In genomic region chr1:1471389-1472045, GRCh38 we compare ENCODE assay signal across 9 cellular contexts. TPM values are rescaled to one million over a fixed set of nuclear protein-coding genes. Genes with fewer than 3 reads are reported as not detected.
DNase-seq lines count a peak whose midpoint lies in the region; ATAC-seq, FAIRE-seq and TF ChIP-seq lines count a peak whose summit lies in the region.
"Had no signal": no experiment of that assay in that cellular context is flagged by ENCODE, and none has a peak within 500 bp of the region (broad histone marks: within the 10 kb centered on the region; RNA-seq: fewer than 3 reads in every experiment).

TSS of gene ATAD3B (plus strand) at chr1:1471765. CDS start at chr1:1471885, 120 bp downstream.

- peak; percentile 79 for ATAC-seq in HG03457 (IDR thresholded peaks at IDR 0.05; ENCODE audit: unreplicated experiment)

- peak; percentile 81 for FAIRE-seq in GM19239 (lab: Jason Lieb, UNC)
- FAIRE-seq: endometrium had no signal

- peak within 1 kb of the TSS; percentile 96 for H3K4me3 ChIP-seq in BE2C (ENCODE audit: low read depth, low read length)

- H3K27ac ChIP-seq in cingulate gyrus (ENCODE audit: low read depth, low read length), result peak within 1 kb of the TSS; percentile 84

- peaks cover 17% of the 10 kb centered on the region for H3K36me3 ChIP-seq in BE2C

- TF ChIP-seq CTCF in BE2C (IDR thresholded peaks at IDR 0.05; ENCODE audit: low read depth, low read length), result no peak

- H3K27me3 ChIP-seq in BE2C, result no peaks in the 10 kb centered on the region

- H3K4me1 ChIP-seq in BE2C, result peaks cover 4% of the 10 kb centered on the region

- no peaks in the 10 kb centered on the region for H3K9me3 ChIP-seq in BE2C

- DNase-seq in BE2C (peak; percentile 95), GM19239 (ENCODE audit: insufficient read length, low spot score) (peak; percentile 98), NCI-H526 (lab: John Stamatoyannopoulos, UW) (peak; percentile 82 to 96), kidney tubule cell (ENCODE audit: low spot score) (peak; percentile 92)
- DNase-seq in activated CD4-positive, alpha-beta T cell treated with anti-CD3 and anti-CD28 coated beads for 48 hours, result peak; percentile 97
- peak; percentile 66 to 86 for DNase-seq in stimulated activated CD4-positive, alpha-beta T cell treated with anti-CD3 and anti-CD28 coated beads, Interleukin-1b, Interleukin-23, amount 100 ng/mL, for 1 hour (ENCODE audit: low read depth in 2 of 2)

RNA-seq across cellular contexts. Expression of gene ATAD3B, which starts in this region (rescaled TPM):
- polyA plus RNA-seq in BE2C (2012; ENCODE audit: insufficient read depth, insufficient read length, low read depth), result 129 TPM

Comparison
In these comparisons a context has a peak if more than half of its experiments do, and no peak if none do; other contexts are left out.
1. Peak in every context shown above with its lines: DNase-seq, ATAC-seq, H3K4me3 ChIP-seq and H3K27ac ChIP-seq.